Comparison of ENCODE assay signal across 24 cellular contexts in genomic region chr6:2756687-2757224, GRCh38. TPM values are rescaled to one million over a fixed set of nuclear protein-coding genes. Genes with fewer than 3 reads are reported as not detected.
A peak's percentile ranks its signal among the peaks of the same experiment; 100 is the strongest.
DNase-seq lines count a peak whose midpoint lies in the region; ATAC-seq, FAIRE-seq and TF ChIP-seq lines count a peak whose summit lies in the region.
"Had no signal": no experiment of that assay in that cellular context is flagged by ENCODE, and none has a peak within 500 bp of the region (broad histone marks: within the 10 kb centered on the region; RNA-seq: fewer than 3 reads in every experiment).

No MANE protein-coding gene starts in this region.

- no peaks in the 10 kb centered on the region for H3K9me3 ChIP-seq in HepG2 (ENCODE audit: low read length)
- H3K9me3 ChIP-seq in right lobe of liver: no peaks in the 10 kb centered on the region
- H3K9me3 ChIP-seq in esophagus muscularis mucosa: no peaks in the 10 kb centered on the region
- no peaks in the 10 kb centered on the region for H3K9me3 ChIP-seq in spleen
- H3K9me3 ChIP-seq: HAP-1, SJCRH30 had no signal

- ATAC-seq in HepG2 (no peak), right lobe of liver (no peak), sciatic nerve (peak; percentile 62)
- ATAC-seq: Right ventricle myocardium inferior had no signal

- in situ Hi-C loops in HepG2 (cut with HindIII; ENCODE audit: extremely low pct_ligation_motif_present, low pct_unique_long_range_greater_than_20kb): no loop called here

- no peak overlapping the region for H3K9ac ChIP-seq in HepG2 (ENCODE audit: insufficient read depth, low read depth, low read length)

- TF ChIP-seq RAD21 in HepG2 (CRISPR knock-in tag; IDR thresholded peaks at IDR 0.05): no peak

- H3K36me3 ChIP-seq in HepG2 (replicated peaks in 1 of 2; ENCODE audit: control insufficient read depth in 1 of 2, insufficient read depth in 2 of 2, low read length in 2 of 2) (no peaks in the 10 kb centered on the region), right lobe of liver (no peaks in the 10 kb centered on the region), esophagus muscularis mucosa (no peaks in the 10 kb centered on the region), spleen (no peaks in the 10 kb centered on the region)
- H3K36me3 ChIP-seq: HAP-1, SJCRH30 had no signal

- no peaks in the 10 kb centered on the region for H3K79me2 ChIP-seq in HepG2 (ENCODE audit: insufficient read depth, low read length)

- TF ChIP-seq EP300 in HepG2 (IDR thresholded peaks at IDR 0.05; ENCODE audit: low read depth in 2 of 2, low read length in 2 of 2) (peak in 1 of 2 experiments; percentile 78; a peak in 1 of 4 replicates), HepG2 (CRISPR knock-in tag; IDR thresholded peaks at IDR 0.05; ENCODE audit: borderline replicate concordance) (no peak), esophagus muscularis mucosa (IDR thresholded peaks at IDR 0.05) (no peak)

- WGBS in HepG2 (ENCODE audit: low lambda C conversion rate): 67% methylated on average over 3 of the region's 3 CpGs
- 86% methylated on average over 3 of the region's 3 CpGs for WGBS in right lobe of liver (ENCODE audit: insufficient coverage, low coverage, low lambda C conversion rate, missing lambda C conversion rate)
- 70% methylated on average over 3 of the region's 3 CpGs for WGBS in esophagus muscularis mucosa
- WGBS in spleen, 5 donors: 84 to 97% (median 91%) methylated on average over 3 of the region's 3 CpGs

- no TSS peak for BruUV-seq in HepG2 (replicated peaks; lab: Mats Ljungman, UMichigan)

- no peak for TF ChIP-seq POLR2A in HepG2 (IDR thresholded peaks at IDR 0.05; ENCODE audit: insufficient read depth in 1 of 2, low read depth in 2 of 2, low read length in 2 of 2)
- no peak for TF ChIP-seq POLR2A in right lobe of liver (IDR thresholded peaks at IDR 0.05)
- no peak for TF ChIP-seq POLR2A in esophagus muscularis mucosa (IDR thresholded peaks at IDR 0.05; ENCODE audit: low read depth)
- TF ChIP-seq POLR2A in spleen (IDR thresholded peaks at IDR 0.05): no peak

- intact Hi-C loops in HepG2 (cut with micrococcal nuclease; ENCODE audit: unreplicated experiment): no loop called here
- intact Hi-C loops in right lobe of liver (cut with DNase I): no loop called here
- intact Hi-C loops in esophagus muscularis mucosa (cut with DNase I): no loop called here
- intact Hi-C loops in sciatic nerve (cut with DNase I): no loop called here
- intact Hi-C loops in spleen (cut with DNase I; ENCODE audit: low total_unique reads): no loop called here

- H3K27me3 ChIP-seq in HepG2 (ENCODE audit: control insufficient read depth in 1 of 2, insufficient read depth in 2 of 2, low read length in 2 of 2): no peaks in the 10 kb centered on the region
- no peaks in the 10 kb centered on the region for H3K27me3 ChIP-seq in right lobe of liver
- H3K27me3 ChIP-seq in esophagus muscularis mucosa: no peaks in the 10 kb centered on the region
- H3K27me3 ChIP-seq in spleen (replicated peaks in 1 of 7): peaks cover 0 to 3% (median 0%) of the 10 kb centered on the region in 7 donors
- H3K27me3 ChIP-seq: SJCRH30 had no signal

- H3K4me3 ChIP-seq in HepG2 (replicated peaks in 1 of 3; ENCODE audit: insufficient read depth in 1 of 3, low read depth in 2 of 3, low read length in 3 of 3) (0 out of 6 replicates have a peak overlapping the region, but pooled peaks of 1 of the 3 experiments have one; percentile 21), right lobe of liver (no peak overlapping the region), esophagus muscularis mucosa (no peak overlapping the region), spleen (no peak overlapping the region)
- H3K4me3 ChIP-seq: HAP-1, PC-9, SJCRH30 had no signal

- TF ChIP-seq CTCF in HepG2 (CRISPR knock-in tag; IDR thresholded peaks at IDR 0.05) (no peak), right lobe of liver (IDR thresholded peaks at IDR 0.05) (no peak), esophagus muscularis mucosa (IDR thresholded peaks at IDR 0.05) (no peak), spleen (IDR thresholded peaks at IDR 0.05 in 8 of 11, conservative IDR thresholded peaks at IDR 0.05 in 3 of 11) (no peak)

- POLR2A ChIA-PET in HepG2 (lab: Yijun Ruan, JAX): no interaction called here

- no peak for FAIRE-seq in HepG2 (lab: Jason Lieb, UNC)
- FAIRE-seq: G401.6 had no signal

- H3K4me2 ChIP-seq in HepG2 (ENCODE audit: low read depth, low read length): peak overlapping the region; percentile 40
- H3K4me2 ChIP-seq: PC-9 had no signal

- H2AFZ ChIP-seq in HepG2 (ENCODE audit: low read length): no peak overlapping the region
- H2AFZ ChIP-seq: PC-9 had no signal

- DNase-seq in HepG2 (ENCODE audit: low spot score) (peak; percentile 42), right lobe of liver (no peak), esophagus muscularis mucosa (ENCODE audit: extremely low spot score) (no peak), sciatic nerve (ENCODE audit: low spot score) (no peak), spleen (no peak), NCI-H524 treated with DMSO at 0.1 percent for 48 hours (lab: John Stamatoyannopoulos, UW) (no peak), amygdala (lab: John Stamatoyannopoulos, UW) (no peak)
- DNase-seq: ACHN; CD4-positive, alpha-beta T cell; GOT3; HFFc6; NCI-H1105; NCI-H1436 treated with DMSO at 0.1 percent for 48 hours; NCI-H187 treated with DMSO at 0.1 percent for 48 hours; NCI-H2171 treated with DMSO at 0.1 percent for 48 hours; NCI-H524; NCI-H82; NK-92 treated with Interleukin-12 subunit alpha and Interleukin-12 subunit beta, amount 100 ng/mL, for 24 hours; PC-9; SJCRH30 had no signal

- peaks cover 32% of the 10 kb centered on the region for H3K4me1 ChIP-seq in HepG2 (ENCODE audit: insufficient read depth, low read length)
- H3K4me1 ChIP-seq in right lobe of liver: no peaks in the 10 kb centered on the region
- peaks cover 0 to 12% (median 9%) of the 10 kb centered on the region in 4 donors for H3K4me1 ChIP-seq in esophagus muscularis mucosa
- peaks cover 0 to 6% (median 0%) of the 10 kb centered on the region in 6 donors for H3K4me1 ChIP-seq in spleen

- H3K27ac ChIP-seq in HepG2 (ENCODE audit: extremely low read length, insufficient read depth, low read length) (no peak overlapping the region), right lobe of liver (no peak overlapping the region), esophagus muscularis mucosa (replicated peaks in 1 of 4) (peak overlapping the region in 3 of 4 donors; percentile 16 to 49 (median 38)), spleen (no peak overlapping the region)
- H3K27ac ChIP-seq: 22Rv1, PC-9, SJCRH30 had no signal

- CTCF ChIA-PET in HepG2 (lab: Yijun Ruan, JAX; ENCODE audit: low intra/inter-chr PET ratio, low total read pairs): no interaction called here

- H4K20me1 ChIP-seq in HepG2 (ENCODE audit: insufficient read depth, low read length): no peaks in the 10 kb centered on the region

RNA-seq across cellular contexts. Expression of gene MYLK4, which starts 6.0 kb away (rescaled TPM):
- total RNA-seq in HepG2 (2016; rRNA removed; fragmentation: Illumina TruSeq; extraction: Trizol) (0.15 and 0.29 TPM in 2 replicates), right lobe of liver (under 1 TPM in 5 of 6 experiments, not detected in 1; 0.22 to 0.46 (median 0.27) TPM), esophagus muscularis mucosa (under 1 TPM; 0.33 to 0.45 (median 0.38) TPM), sciatic nerve (0.98 TPM), spleen (1 to 10 TPM in 4 of 7 donors, under 1 TPM in 3; 0.57 to 1.9 (median 1.2) TPM)
- 0.09 and 0.10 TPM in 2 replicates for total RNA-seq in HepG2 (2016; cell fraction: cytosol; rRNA removed; fragmentation: Illumina TruSeq; extraction: Trizol; ENCODE audit: low read depth)
- 0.16 and 0.32 TPM in 2 replicates for total RNA-seq in HepG2 (2016; cell fraction: insoluble cytoplasmic fraction; rRNA removed; fragmentation: Illumina TruSeq; extraction: Trizol)
- 0.03 and 0.10 TPM in 2 replicates for total RNA-seq in HepG2 (2016; cell fraction: membrane; rRNA removed; fragmentation: Illumina TruSeq; extraction: Trizol)
- total RNA-seq in HepG2 (2016; cell fraction: nucleus; rRNA removed; fragmentation: Illumina TruSeq; extraction: Trizol): 0.31 and 0.34 TPM in 2 replicates
- polyA plus RNA-seq in HepG2 (2011; rRNA removed) (0.26 and 0.46 TPM in 2 replicates), spleen (under 1 TPM; 0.21 to 0.76 (median 0.38) TPM)
- polyA plus RNA-seq in HepG2 (2011; cell fraction: cytosol; rRNA removed): 0.07 and 0.17 TPM in 2 replicates
- 1.3 and 2.2 TPM in 2 replicates for polyA plus RNA-seq in HepG2 (2011; cell fraction: nucleus; rRNA removed)
- 0.49 and 0.50 TPM in 2 replicates for polyA plus RNA-seq in HepG2 (2012)
- polyA plus RNA-seq in HepG2 (2016; cell fraction: cytosol; fragmentation: Illumina TruSeq; extraction: Trizol; ENCODE audit: low read depth): 0.02 TPM in 1 of 2 replicates, not detected in the other
- polyA plus RNA-seq in HepG2 (2016; cell fraction: insoluble cytoplasmic fraction; fragmentation: Illumina TruSeq; extraction: Trizol; ENCODE audit: low read depth): 0.11 and 0.14 TPM in 2 replicates
- polyA plus RNA-seq in HepG2 (2016; cell fraction: membrane; fragmentation: Illumina TruSeq; extraction: Trizol; ENCODE audit: low read depth): 0.06 and 0.08 TPM in 2 replicates
- 0.44 and 0.70 TPM in 2 replicates for polyA plus RNA-seq in HepG2 (2016; cell fraction: nucleus; fragmentation: Illumina TruSeq; extraction: Trizol; ENCODE audit: insufficient read depth, low read depth)
- polyA minus RNA-seq in HepG2 (2011; rRNA and poly(A)+ RNA removed; ENCODE audit: low replicate concordance): 0.10 and 0.33 TPM in 2 replicates
- polyA minus RNA-seq in HepG2 (2011; cell fraction: cytosol; rRNA and poly(A)+ RNA removed): 0.09 TPM in 1 of 2 replicates, not detected in the other
- polyA minus RNA-seq in HepG2 (2011; cell fraction: nucleus; rRNA and poly(A)+ RNA removed): 0.64 and 0.87 TPM in 2 replicates

RNA-seq across cellular contexts. Expression of gene WRNIP1, which starts 8.4 kb away (rescaled TPM):
- 88.9 and 90.3 TPM in 2 replicates for total RNA-seq in HepG2 (2016; rRNA removed; fragmentation: Illumina TruSeq; extraction: Trizol)
- 14.5 and 15.0 TPM in 2 replicates for total RNA-seq in HepG2 (2016; cell fraction: cytosol; rRNA removed; fragmentation: Illumina TruSeq; extraction: Trizol; ENCODE audit: low read depth)
- total RNA-seq in HepG2 (2016; cell fraction: insoluble cytoplasmic fraction; rRNA removed; fragmentation: Illumina TruSeq; extraction: Trizol): 82.7 and 90.1 TPM in 2 replicates
- 49.2 and 50.7 TPM in 2 replicates for total RNA-seq in HepG2 (2016; cell fraction: membrane; rRNA removed; fragmentation: Illumina TruSeq; extraction: Trizol)
- 48.4 and 54.7 TPM in 2 replicates for total RNA-seq in HepG2 (2016; cell fraction: nucleus; rRNA removed; fragmentation: Illumina TruSeq; extraction: Trizol)
- polyA plus RNA-seq in HepG2 (2011; rRNA removed): 73.4 and 77.7 TPM in 2 replicates
- 83.3 and 106 TPM in 2 replicates for polyA plus RNA-seq in HepG2 (2011; cell fraction: cytosol; rRNA removed)
- 69.3 and 70.9 TPM in 2 replicates for polyA plus RNA-seq in HepG2 (2011; cell fraction: nucleus; rRNA removed)
- 57.7 and 65.4 TPM in 2 replicates for polyA plus RNA-seq in HepG2 (2012)
- 15.1 and 16.9 TPM in 2 replicates for polyA plus RNA-seq in HepG2 (2016; cell fraction: cytosol; fragmentation: Illumina TruSeq; extraction: Trizol; ENCODE audit: low read depth)
- 96.1 and 98.5 TPM in 2 replicates for polyA plus RNA-seq in HepG2 (2016; cell fraction: insoluble cytoplasmic fraction; fragmentation: Illumina TruSeq; extraction: Trizol; ENCODE audit: low read depth)
- 36.1 and 39.8 TPM in 2 replicates for polyA plus RNA-seq in HepG2 (2016; cell fraction: membrane; fragmentation: Illumina TruSeq; extraction: Trizol; ENCODE audit: low read depth)
- polyA plus RNA-seq in HepG2 (2016; cell fraction: nucleus; fragmentation: Illumina TruSeq; extraction: Trizol; ENCODE audit: insufficient read depth, low read depth): 90.6 and 97.4 TPM in 2 replicates
- polyA minus RNA-seq in HepG2 (2011; rRNA and poly(A)+ RNA removed; ENCODE audit: low replicate concordance): 73.1 and 84.7 TPM in 2 replicates
- 32.4 and 32.5 TPM in 2 replicates for polyA minus RNA-seq in HepG2 (2011; cell fraction: cytosol; rRNA and poly(A)+ RNA removed)
- 39.9 and 43.4 TPM in 2 replicates for polyA minus RNA-seq in HepG2 (2011; cell fraction: nucleus; rRNA and poly(A)+ RNA removed)
- 10 to 100 TPM; 15.8 to 36.8 (median 20.7) TPM for total RNA-seq in right lobe of liver
- total RNA-seq in esophagus muscularis mucosa: 10 to 100 TPM; 55.2 to 77.2 (median 63.7) TPM
- 30.8 TPM for total RNA-seq in sciatic nerve
- total RNA-seq in spleen: 10 to 100 TPM; 31.4 to 39.9 (median 33.6) TPM
- polyA plus RNA-seq in spleen: 10 to 100 TPM; 41.5 to 47.7 (median 44.2) TPM

Comparison
In these comparisons a context has a peak if more than half of its experiments do, and no peak if none do; other contexts are left out.
1. H3K27ac ChIP-seq: peak in esophagus muscularis mucosa (3 of 4); none in HepG2 (single experiment), right lobe of liver (0 of 3) and spleen (0 of 8).